In the genomic region with DNA sequence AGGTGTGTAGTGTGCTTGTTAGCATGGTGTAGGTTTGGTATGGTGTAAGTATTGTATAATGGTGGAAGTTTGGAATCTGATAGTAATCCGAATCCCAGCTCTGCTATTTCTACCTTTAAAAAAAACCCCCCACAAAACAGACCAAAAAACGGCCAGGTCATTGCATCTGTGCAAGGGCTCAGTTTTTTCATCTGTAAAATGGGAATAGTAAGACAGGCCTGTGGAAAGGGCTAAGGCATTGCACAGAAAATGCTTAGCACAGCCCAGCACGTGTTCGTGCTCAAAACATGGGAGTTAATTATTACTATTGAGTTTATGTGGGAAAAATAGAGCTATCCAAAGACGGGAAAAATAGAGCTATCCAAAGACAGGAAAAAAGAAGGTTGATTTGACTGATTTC, we compare ENCODE assay signal across 9 cellular contexts.
DNase-seq lines count a peak whose midpoint lies in the region; ATAC-seq and TF ChIP-seq lines count a peak whose summit lies in the region.
"Had no signal": no experiment of that assay in that cellular context is flagged by ENCODE, and none has a peak within 500 bp of the region (broad histone marks: within the 10 kb centered on the region; RNA-seq: fewer than 3 reads in every experiment).

No MANE protein-coding gene starts in this region.

- H3K4me1 Mint-ChIP-seq in activated T-cell treated with anti-CD3 and anti-CD28 coated beads, Interleukin-2, amount 50 U/mL, for 72 hours (ENCODE audit: low read depth): peaks cover 47% of the 10 kb centered on the region
- peaks cover 72% of the 10 kb centered on the region for H3K4me1 Mint-ChIP-seq in activated B cell treated with CpG ODN at 0.5 μM for 24 hours

- no peak for DNase-seq in activated T-cell treated with anti-CD3 and anti-CD28 coated beads, Interleukin-2, amount 50 U/mL, for 72 hours
- DNase-seq in activated T-cell treated with anti-CD3 and anti-CD28 coated beads, Interleukin-2, amount 50 U/mL, for 1 hour: no peak
- no peak for DNase-seq in activated B cell treated with CpG ODN at 0.5 μM for 24 hours
- DNase-seq in left lung: no peak
- no peak for DNase-seq in activated effector memory CD4-positive, alpha-beta T cell treated with Interleukin-2 at 50 U/mL for 16 hours
- no peak for DNase-seq in NCI-H69 (lab: John Stamatoyannopoulos, UW)
- DNase-seq: SHP77 had no signal

- intact Hi-C loops in activated B cell treated with CpG ODN at 0.5 μM for 24 hours (cut with micrococcal nuclease) (loop anchor here (1.0 to 5.0 kb wide), 11 partner anchors 19 to 595 kb away; a partner anchor contains a TSS), left lung (cut with DNase I) (loop anchor here in 1 of 2 donors (10.0 kb wide), 1 partner anchor 186 kb away; a partner anchor contains a TSS)

- no peaks in the 10 kb centered on the region for H3K36me3 Mint-ChIP-seq in activated T-cell treated with anti-CD3 and anti-CD28 coated beads, Interleukin-2, amount 50 U/mL, for 72 hours (ENCODE audit: insufficient read depth in 2 of 2)
- no peaks in the 10 kb centered on the region for H3K36me3 Mint-ChIP-seq in activated B cell treated with CpG ODN at 0.5 μM for 24 hours (ENCODE audit: low read depth)

- H3K27me3 ChIP-seq in left lung: no peaks in the 10 kb centered on the region

- no peaks in the 10 kb centered on the region for H3K36me3 ChIP-seq in left lung

- POLR2A ChIA-PET in activated B cell treated with CpG ODN at 0.5 μM for 24 hours (lab: Charles Lee): interaction anchor here (0.6 to 7.5 kb wide), 16 partner anchors 13 to 184 kb away, joined by 3 to 95 read pairs (median 4); a partner anchor contains a TSS

- H3K4me3 Mint-ChIP-seq in activated T-cell treated with anti-CD3 and anti-CD28 coated beads, Interleukin-2, amount 50 U/mL, for 72 hours: peak overlapping the region; percentile 85 to 87
- peak overlapping the region; percentile 86 for H3K4me3 Mint-ChIP-seq in activated B cell treated with CpG ODN at 0.5 μM for 24 hours

- peak overlapping the region; percentile 3 for H3K27ac Mint-ChIP-seq in activated T-cell treated with anti-CD3 and anti-CD28 coated beads, Interleukin-2, amount 50 U/mL, for 72 hours
- peak overlapping the region; percentile 87 for H3K27ac Mint-ChIP-seq in activated B cell treated with CpG ODN at 0.5 μM for 24 hours

- peak overlapping the region; percentile 85 to 86 for H3K27ac ChIP-seq in left lung
- H3K27ac ChIP-seq in temporal lobe (ENCODE audit: low read depth, low read length): peak overlapping the region; percentile 98

- CTCF ChIA-PET in activated B cell treated with CpG ODN at 0.5 μM for 24 hours (lab: Charles Lee): interaction anchor here (0.7 to 7.9 kb wide), 9 partner anchors 23 to 595 kb away, joined by 3 to 46 read pairs (median 4); a partner anchor contains a TSS

- no peaks in the 10 kb centered on the region for H3K27me3 Mint-ChIP-seq in activated T-cell treated with anti-CD3 and anti-CD28 coated beads, Interleukin-2, amount 50 U/mL, for 72 hours (ENCODE audit: low read depth)
- no peaks in the 10 kb centered on the region for H3K27me3 Mint-ChIP-seq in activated B cell treated with CpG ODN at 0.5 μM for 24 hours

- H3K9me3 ChIP-seq in left lung: no peaks in the 10 kb centered on the region

- H3K4me1 ChIP-seq in left lung: peaks cover 6 to 38% of the 10 kb centered on the region in 2 donors

- TF ChIP-seq CTCF in activated B cell treated with CpG ODN at 0.5 μM for 24 hours (IDR thresholded peaks at IDR 0.05) (no peak), left lung (IDR thresholded peaks at IDR 0.05) (no peak)

- H3K9me3 Mint-ChIP-seq in activated T-cell treated with anti-CD3 and anti-CD28 coated beads, Interleukin-2, amount 50 U/mL, for 72 hours: no peaks in the 10 kb centered on the region
- no peaks in the 10 kb centered on the region for H3K9me3 Mint-ChIP-seq in activated B cell treated with CpG ODN at 0.5 μM for 24 hours

- no peak for ATAC-seq in activated T-cell treated with anti-CD3 and anti-CD28 coated beads, Interleukin-2, amount 50 U/mL, for 72 hours (replicated peaks in 1 of 2)
- ATAC-seq in activated B cell treated with CpG ODN at 0.5 μM for 24 hours (ENCODE audit: low read depth) (no peak), left lung (no peak), HG03378 (IDR thresholded peaks at IDR 0.05; ENCODE audit: unreplicated experiment) (no peak)

- no peak overlapping the region for H3K4me3 ChIP-seq in left lung
